ENCODE assay signal across 21 cellular contexts in genomic region chr5:137705106-137705505, GRCh38. TPM values are rescaled to one million over a fixed set of nuclear protein-coding genes. Genes with fewer than 3 reads are reported as not detected.
A peak's percentile ranks its signal among the peaks of the same experiment; 100 is the strongest.
DNase-seq lines count a peak whose midpoint lies in the region; FAIRE-seq and TF ChIP-seq lines count a peak whose summit lies in the region.
"Had no signal": no experiment of that assay in that cellular context is flagged by ENCODE, and none has a peak within 500 bp of the region (broad histone marks: within the 10 kb centered on the region; RNA-seq: fewer than 3 reads in every experiment).

No MANE protein-coding gene starts in this region.

- no peaks in the 10 kb centered on the region for H4K20me1 ChIP-seq in astrocyte (ENCODE audit: insufficient read depth, low read length)
- H4K20me1 ChIP-seq in endothelial cell of umbilical vein (replicated peaks; ENCODE audit: control insufficient read depth, extremely low read depth, insufficient read depth, low read length), result no peaks in the 10 kb centered on the region
- no peaks in the 10 kb centered on the region for H4K20me1 ChIP-seq in smooth muscle cell (ENCODE audit: low read depth)

- no peaks in the 10 kb centered on the region for H3K9me1 ChIP-seq in endothelial cell of umbilical vein (replicated peaks; ENCODE audit: control insufficient read depth, extremely low read depth, insufficient read depth, low read length)

- peaks cover 7% of the 10 kb centered on the region for H3K4me1 Mint-ChIP-seq in activated CD4-positive, alpha-beta T cell treated with anti-CD3 and anti-CD28 coated beads, Interleukin-2, amount 10 ng/mL, durations not matched to agents 7 days and 5 days
- H3K4me1 Mint-ChIP-seq in astrocyte (ENCODE audit: low read depth, unreplicated experiment) (peaks cover 20% of the 10 kb centered on the region), chondrocyte (ENCODE audit: low read depth) (peaks cover 14% of the 10 kb centered on the region)
- H3K4me1 Mint-ChIP-seq: GM23338 had no signal

- H3K79me2 ChIP-seq in astrocyte (ENCODE audit: insufficient read depth, low read length) (no peaks in the 10 kb centered on the region), endothelial cell of umbilical vein (ENCODE audit: control insufficient read depth, insufficient read depth, low read length) (no peaks in the 10 kb centered on the region), smooth muscle cell (ENCODE audit: low read depth) (no peaks in the 10 kb centered on the region)

- H3K4me1 ChIP-seq in astrocyte (ENCODE audit: insufficient read depth, low read length) (no peaks in the 10 kb centered on the region), endothelial cell of umbilical vein (ENCODE audit: control insufficient read depth, extremely low read depth, insufficient read depth, low read length) (peaks cover 24% of the 10 kb centered on the region), smooth muscle cell (ENCODE audit: low read depth) (no peaks in the 10 kb centered on the region)
- H3K4me1 ChIP-seq: Peyer's patch had no signal

- in situ Hi-C loops in ACHN (cut with HindIII; ENCODE audit: low pct_ligation_motif_present, low pct_unique_long_range_greater_than_20kb, low sequenced_read_pairs), result no loop called here

- CTCF ChIA-PET in activated CD4-positive, alpha-beta T cell treated with anti-CD3 and anti-CD28 coated beads, Interleukin-2, amount 10 ng/mL, durations not matched to agents 7 days and 5 days (lab: Charles Lee), result no interaction called here
- CTCF ChIA-PET in endothelial cell of umbilical vein (lab: Charles Lee), result interaction anchor here (1.3 to 1.8 kb wide), 2 partner anchors 37 to 44 kb away, joined by 3 to 5 read pairs; no protein-coding TSS in a partner anchor

- intact Hi-C loops in endothelial cell of umbilical vein (cut with micrococcal nuclease), result no loop called here

- H3K27me3 Mint-ChIP-seq in activated CD4-positive, alpha-beta T cell treated with anti-CD3 and anti-CD28 coated beads, Interleukin-2, amount 10 ng/mL, durations not matched to agents 7 days and 5 days, result no peaks in the 10 kb centered on the region
- H3K27me3 Mint-ChIP-seq in astrocyte (ENCODE audit: low read depth, unreplicated experiment) (no peaks in the 10 kb centered on the region), chondrocyte (ENCODE audit: low read depth) (no peaks in the 10 kb centered on the region)

- H3K4me2 ChIP-seq in astrocyte (ENCODE audit: low read length) (no peak overlapping the region), endothelial cell of umbilical vein (ENCODE audit: insufficient read depth, low read length) (no peak overlapping the region), smooth muscle cell (peak overlapping the region; percentile 25)
- H3K4me2 ChIP-seq: GM23338 had no signal

- H3K4me3 ChIP-seq in astrocyte (ENCODE audit: insufficient read depth, low read depth, low read length) (no peak overlapping the region), endothelial cell of umbilical vein (replicated peaks in 1 of 3; ENCODE audit: insufficient read depth in 1 of 3, low read depth in 1 of 3, low read length in 3 of 3) (no peak overlapping the region), smooth muscle cell (no peak overlapping the region)
- H3K4me3 ChIP-seq: GM23338, Peyer's patch had no signal

- BruUV-seq in endothelial cell of umbilical vein (replicated peaks; lab: Mats Ljungman, UMichigan), result no TSS peak

- no peaks in the 10 kb centered on the region for H3K9me3 Mint-ChIP-seq in activated CD4-positive, alpha-beta T cell treated with anti-CD3 and anti-CD28 coated beads, Interleukin-2, amount 10 ng/mL, durations not matched to agents 7 days and 5 days
- peaks cover 2% of the 10 kb centered on the region for H3K9me3 Mint-ChIP-seq in astrocyte (ENCODE audit: unreplicated experiment)
- H3K9me3 Mint-ChIP-seq in chondrocyte (ENCODE audit: low read depth), result no peaks in the 10 kb centered on the region
- H3K9me3 Mint-ChIP-seq: CD8-positive, alpha-beta T cell; GM23338 had no signal

- peaks cover 4% of the 10 kb centered on the region for H3F3A ChIP-seq in smooth muscle cell (ENCODE audit: low read depth)

- H3K27me3 ChIP-seq in astrocyte (ENCODE audit: insufficient read depth, low read length), result no peaks in the 10 kb centered on the region
- no peaks in the 10 kb centered on the region for H3K27me3 ChIP-seq in endothelial cell of umbilical vein (ENCODE audit: control insufficient read depth in 2 of 2, insufficient read depth in 2 of 2, low read length in 2 of 2)
- no peaks in the 10 kb centered on the region for H3K27me3 ChIP-seq in smooth muscle cell (ENCODE audit: low read depth)
- H3K27me3 ChIP-seq: Peyer's patch had no signal

- H2AFZ ChIP-seq in astrocyte (ENCODE audit: low read depth, low read length), result no peak overlapping the region
- H2AFZ ChIP-seq in endothelial cell of umbilical vein (ENCODE audit: low read depth, low read length), result no peak overlapping the region
- H2AFZ ChIP-seq in smooth muscle cell (ENCODE audit: low read depth), result no peak overlapping the region
- H2AFZ ChIP-seq: GM23338 had no signal

- peaks cover 53% of the 10 kb centered on the region for H3K36me3 Mint-ChIP-seq in activated CD4-positive, alpha-beta T cell treated with anti-CD3 and anti-CD28 coated beads, Interleukin-2, amount 10 ng/mL, durations not matched to agents 7 days and 5 days (ENCODE audit: low read depth)
- H3K36me3 Mint-ChIP-seq in astrocyte (ENCODE audit: low read depth, unreplicated experiment), result peaks cover 26% of the 10 kb centered on the region
- H3K36me3 Mint-ChIP-seq in chondrocyte (ENCODE audit: low read depth), result no peaks in the 10 kb centered on the region

- H3K9ac ChIP-seq in astrocyte (ENCODE audit: low read length) (no peak overlapping the region), endothelial cell of umbilical vein (replicated peaks; ENCODE audit: extremely low read depth, insufficient read depth, low read length) (no peak overlapping the region), smooth muscle cell (ENCODE audit: low read depth) (no peak overlapping the region)

- TF ChIP-seq POLR2A in endothelial cell of umbilical vein (IDR thresholded peaks at IDR 0.05; ENCODE audit: low read depth, low read length), result no peak

- TF ChIP-seq CTCF in astrocyte (IDR thresholded peaks at IDR 0.05; ENCODE audit: insufficient read depth, low read depth, low read length), result no peak
- TF ChIP-seq CTCF in endothelial cell of umbilical vein (IDR thresholded peaks at IDR 0.05; ENCODE audit: extremely low read depth in 1 of 2, insufficient read depth in 1 of 2, low read depth in 1 of 2, low read length in 2 of 2), result no peak
- TF ChIP-seq CTCF in smooth muscle cell (IDR thresholded peaks at IDR 0.05; ENCODE audit: borderline replicate concordance, insufficient read depth, poor library complexity, severe bottlenecking), result no peak
- no peak for TF ChIP-seq CTCF in chondrocyte (IDR thresholded peaks at IDR 0.05)

- FAIRE-seq in astrocyte (lab: Jason Lieb, UNC) (no peak), endothelial cell of umbilical vein (lab: Jason Lieb, UNC) (peak; percentile 55)

- POLR2A ChIA-PET in activated CD4-positive, alpha-beta T cell treated with anti-CD3 and anti-CD28 coated beads, Interleukin-2, amount 10 ng/mL, durations not matched to agents 7 days and 5 days (lab: Charles Lee), result no interaction called here
- POLR2A ChIA-PET in endothelial cell of umbilical vein (lab: Charles Lee), result no interaction called here

- no peak overlapping the region for H3K27ac ChIP-seq in astrocyte (ENCODE audit: low read depth, low read length)
- H3K27ac ChIP-seq in endothelial cell of umbilical vein (ENCODE audit: insufficient read depth, low read depth, low read length), result no peak overlapping the region
- H3K27ac ChIP-seq in smooth muscle cell (ENCODE audit: low read depth), result peak overlapping the region; percentile 46
- H3K27ac ChIP-seq: 22Rv1, Peyer's patch had no signal

- dilution Hi-C loops in endothelial cell of umbilical vein (cut with MboI; ENCODE audit: extremely low pct_ligation_motif_present, low sequenced_read_pairs), result no loop called here

- H3K9me3 ChIP-seq in astrocyte (ENCODE audit: insufficient read depth, low read depth, low read length), result no peaks in the 10 kb centered on the region
- no peaks in the 10 kb centered on the region for H3K9me3 ChIP-seq in endothelial cell of umbilical vein (replicated peaks; ENCODE audit: control insufficient read depth, insufficient read depth, low read length)
- no peaks in the 10 kb centered on the region for H3K9me3 ChIP-seq in smooth muscle cell (replicated peaks; ENCODE audit: low read depth)
- H3K9me3 ChIP-seq: Peyer's patch had no signal

- no peak overlapping the region for H3K4me3 Mint-ChIP-seq in activated CD4-positive, alpha-beta T cell treated with anti-CD3 and anti-CD28 coated beads, Interleukin-2, amount 10 ng/mL, durations not matched to agents 7 days and 5 days
- H3K4me3 Mint-ChIP-seq in astrocyte (ENCODE audit: unreplicated experiment) (no peak overlapping the region), chondrocyte (ENCODE audit: unreplicated experiment) (no peak overlapping the region)
- H3K4me3 Mint-ChIP-seq: CD8-positive, alpha-beta T cell; GM23338 had no signal

- no peaks in the 10 kb centered on the region for H3K36me3 ChIP-seq in astrocyte (ENCODE audit: insufficient read depth, low read length)
- H3K36me3 ChIP-seq in endothelial cell of umbilical vein (ENCODE audit: control insufficient read depth in 2 of 2, extremely low read depth in 1 of 2, insufficient read depth in 2 of 2, low read length in 2 of 2), result peaks cover 0 to 7% of the 10 kb centered on the region in 2 experiments
- H3K36me3 ChIP-seq in smooth muscle cell (ENCODE audit: low read depth), result no peaks in the 10 kb centered on the region
- H3K36me3 ChIP-seq: Peyer's patch had no signal

- DNase-seq in activated CD4-positive, alpha-beta T cell treated with anti-CD3 and anti-CD28 coated beads, Interleukin-2, amount 10 ng/mL, durations not matched to agents 7 days and 5 days, result no peak
- no peak for DNase-seq in activated CD4-positive, alpha-beta T cell treated with anti-CD3 and anti-CD28 coated beads for 4 hours
- DNase-seq in astrocyte (ENCODE audit: low read depth) (peak; percentile 27), endothelial cell of umbilical vein (ENCODE audit: low read depth, low spot score) (no peak), smooth muscle cell (lab: John Stamatoyannopoulos, UW; ENCODE audit: unreplicated experiment) (no peak), ACHN (no peak), chondrocyte (ENCODE audit: low spot score) (no peak)
- no peak for DNase-seq in activated CD8-positive, alpha-beta memory T cell treated with anti-CD3 and anti-CD28 coated beads, Interleukin-2, amount 50 U/mL, for 4 hours
- DNase-seq: AML-193; C1 segment of cervical spinal cord; Calu3; CD8-positive, alpha-beta T cell; DMS153; Kasumi-1; NCI-H1694; NCI-H2081 treated with DMSO at 0.1 percent for 48 hours; NCI-H446; NCI-H526; Peyer's patch had no signal

- peak overlapping the region; percentile 14 for H3K27ac Mint-ChIP-seq in activated CD4-positive, alpha-beta T cell treated with anti-CD3 and anti-CD28 coated beads, Interleukin-2, amount 10 ng/mL, durations not matched to agents 7 days and 5 days
- H3K27ac Mint-ChIP-seq in astrocyte (ENCODE audit: unreplicated experiment), result peak overlapping the region; percentile 84
- H3K27ac Mint-ChIP-seq in chondrocyte (ENCODE audit: unreplicated experiment), result no peak overlapping the region
- H3K27ac Mint-ChIP-seq: CD8-positive, alpha-beta T cell; GM23338 had no signal

RNA-seq across cellular contexts. Expression of gene KLHL3, which starts 30.8 kb away (rescaled TPM):
- 10 to 100 TPM; 24.1 to 27.1 TPM for total RNA-seq in activated CD4-positive, alpha-beta T cell treated with anti-CD3 and anti-CD28 coated beads, Interleukin-2, amount 10 ng/mL, durations not matched to agents 7 days and 5 days
- 8.9 and 11.8 TPM in 2 replicates for total RNA-seq in astrocyte
- 13.6 and 13.9 TPM in 2 replicates for total RNA-seq in endothelial cell of umbilical vein
- polyA plus RNA-seq in endothelial cell of umbilical vein, result 7.5 and 8.8 TPM in 2 replicates
- 3.3 and 4.3 TPM in 2 replicates for polyA plus RNA-seq in endothelial cell of umbilical vein (2011; cell fraction: cytosol; rRNA removed)
- polyA plus RNA-seq in endothelial cell of umbilical vein (2011; cell fraction: nucleus; rRNA removed), result 46.1 and 48.4 TPM in 2 replicates
- polyA plus RNA-seq in endothelial cell of umbilical vein (2012), result 4.6 and 5.6 TPM in 2 replicates
- 49.6 and 51.0 TPM in 2 replicates for polyA minus RNA-seq in endothelial cell of umbilical vein
- polyA minus RNA-seq in endothelial cell of umbilical vein (2011; cell fraction: cytosol; rRNA and poly(A)+ RNA removed), result 4.9 TPM
- 38.5 and 44.5 TPM in 2 replicates for polyA minus RNA-seq in endothelial cell of umbilical vein (2011; cell fraction: nucleus; rRNA and poly(A)+ RNA removed)
- 3.5 and 9.1 TPM in 2 replicates for total RNA-seq in smooth muscle cell
- 2.3 and 3.6 TPM in 2 replicates for polyA plus RNA-seq in smooth muscle cell
- total RNA-seq in chondrocyte, result 1.6 to 3.1 TPM (median 1.9 TPM) in 3 replicates

RNA-seq across cellular contexts. Expression of gene HNRNPA0, which starts 49.1 kb away (rescaled TPM):
- total RNA-seq in activated CD4-positive, alpha-beta T cell treated with anti-CD3 and anti-CD28 coated beads, Interleukin-2, amount 10 ng/mL, durations not matched to agents 7 days and 5 days, result 10 to 100 TPM; 26.0 to 31.8 TPM
- total RNA-seq in astrocyte (29.5 and 30.2 TPM in 2 replicates), endothelial cell of umbilical vein (37.5 and 37.9 TPM in 2 replicates), smooth muscle cell (18.8 and 20.8 TPM in 2 replicates), chondrocyte (34.0 to 40.4 TPM (median 35.0 TPM) in 3 replicates)
- polyA plus RNA-seq in endothelial cell of umbilical vein (13.4 and 16.0 TPM in 2 replicates), smooth muscle cell (11.5 and 14.4 TPM in 2 replicates)
- polyA plus RNA-seq in endothelial cell of umbilical vein (2011; cell fraction: cytosol; rRNA removed), result 11.6 and 14.9 TPM in 2 replicates
- 5.1 and 7.2 TPM in 2 replicates for polyA plus RNA-seq in endothelial cell of umbilical vein (2011; cell fraction: nucleus; rRNA removed)
- polyA plus RNA-seq in endothelial cell of umbilical vein (2012), result 21.9 and 24.3 TPM in 2 replicates
- polyA minus RNA-seq in endothelial cell of umbilical vein, result 8.9 and 10.5 TPM in 2 replicates
- 20.9 TPM for polyA minus RNA-seq in endothelial cell of umbilical vein (2011; cell fraction: cytosol; rRNA and poly(A)+ RNA removed)
- polyA minus RNA-seq in endothelial cell of umbilical vein (2011; cell fraction: nucleus; rRNA and poly(A)+ RNA removed), result 7.3 and 7.9 TPM in 2 replicates
